Comparison of ENCODE assay signal across 8 cellular contexts in the genomic region with DNA sequence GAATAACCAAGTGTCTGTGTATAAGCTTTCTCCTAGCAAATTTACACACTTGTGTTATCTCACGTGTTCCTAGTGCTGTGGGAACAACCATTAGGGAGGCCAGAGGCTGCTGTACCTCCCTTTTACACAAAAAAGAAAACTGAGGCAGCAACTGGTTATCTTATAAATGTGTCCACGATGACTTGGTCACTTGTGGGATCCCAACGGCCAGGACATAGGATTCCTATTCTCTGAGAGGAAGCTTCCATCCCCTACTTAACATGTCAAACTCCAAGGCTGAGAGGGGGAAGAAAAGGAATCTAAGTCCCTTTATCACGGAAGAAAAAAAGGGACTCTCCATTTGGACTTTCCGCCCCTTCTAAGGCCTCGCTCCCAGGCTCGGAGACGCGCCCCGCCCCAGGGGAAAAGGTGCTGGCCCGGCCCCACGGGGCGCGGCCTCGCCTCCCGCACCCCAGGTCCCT. TPM values are rescaled to one million over a fixed set of nuclear protein-coding genes. Genes with fewer than 3 reads are reported as not detected.
DNase-seq lines count a peak whose midpoint lies in the region; ATAC-seq and TF ChIP-seq lines count a peak whose summit lies in the region.

No MANE protein-coding gene starts in this region.

- no peaks in the 10 kb centered on the region for H3K9me3 ChIP-seq in uterus

- WGBS in mesendoderm (ENCODE audit: extremely low coverage, insufficient coverage, low lambda C conversion rate) = no CpG with 5 or more reads among the region's 16 CpGs

- no peaks in the 10 kb centered on the region for H3K79me1 ChIP-seq in mesendoderm (ENCODE audit: low read length)

- no peak for TF ChIP-seq POLR2A in uterus (IDR thresholded peaks at IDR 0.05)

- peak overlapping the region; percentile 84 for H3K56ac ChIP-seq in mesendoderm (ENCODE audit: low read length)

- H3K79me2 ChIP-seq in KMS-11 (ENCODE audit: insufficient read depth, low read depth) (no peaks in the 10 kb centered on the region), mesendoderm (ENCODE audit: control insufficient read depth, insufficient read depth, low read length) (no peaks in the 10 kb centered on the region)

- H3K4me3 ChIP-seq in GM12864 (ENCODE audit: low read depth, low read length) = peak overlapping the region; percentile 79
- H3K4me3 ChIP-seq in KMS-11 (IDR thresholded peaks at IDR 0.05; ENCODE audit: insufficient read depth, low read depth, low read length) = peak overlapping the region; percentile 10
- H3K4me3 ChIP-seq in mesendoderm (ENCODE audit: low read length) = peak overlapping the region; percentile 60
- peak overlapping the region; percentile 64 to 71 for H3K4me3 ChIP-seq in uterus

- H3K4ac ChIP-seq in mesendoderm (ENCODE audit: low read depth, low read length) = no peak overlapping the region

- no peak overlapping the region for H2BK15ac ChIP-seq in mesendoderm (replicated peaks; ENCODE audit: low read depth)

- H3K27me3 ChIP-seq in KMS-11 (ENCODE audit: insufficient read depth, low read depth) = no peaks in the 10 kb centered on the region
- H3K27me3 ChIP-seq in mesendoderm (ENCODE audit: insufficient read depth, low read length, poor library complexity) = no peaks in the 10 kb centered on the region
- H3K27me3 ChIP-seq in uterus = no peaks in the 10 kb centered on the region

- no peak for TF ChIP-seq CTCF in GM12864 (IDR thresholded peaks at IDR 0.05; ENCODE audit: low read depth, low read length, missing control alignments)
- no peak for TF ChIP-seq CTCF in KMS-11 (conservative IDR thresholded peaks at IDR 0.05; ENCODE audit: low read depth, low read length)
- no peak for TF ChIP-seq CTCF in uterus (IDR thresholded peaks at IDR 0.05)

- no peak overlapping the region for H4K5ac ChIP-seq in mesendoderm (ENCODE audit: low read length)

- H2AFZ ChIP-seq in KMS-11 (ENCODE audit: low read depth) = peak overlapping the region; percentile 90

- H3K4me2 ChIP-seq in KMS-11 (peak overlapping the region; percentile 96), mesendoderm (ENCODE audit: low read length) (peak overlapping the region; percentile 43)

- H4K20me1 ChIP-seq in KMS-11 (ENCODE audit: insufficient read depth) = no peaks in the 10 kb centered on the region

- H3K9ac ChIP-seq in KMS-11 (peak overlapping the region; percentile 98), mesendoderm (ENCODE audit: low read length) (peak overlapping the region; percentile 73)

- H3K4me1 ChIP-seq in KMS-11 (ENCODE audit: low read depth, poor library complexity, severe bottlenecking) = peaks cover 41% of the 10 kb centered on the region
- H3K4me1 ChIP-seq in mesendoderm (ENCODE audit: control insufficient read depth, low read depth, low read length) = no peaks in the 10 kb centered on the region
- H3K4me1 ChIP-seq in uterus = peaks cover 6 to 7% of the 10 kb centered on the region in 2 donors

- no peak overlapping the region for H2AK5ac ChIP-seq in mesendoderm (ENCODE audit: low read length)

- H3K36me3 ChIP-seq in KMS-11 (ENCODE audit: insufficient read depth) (no peaks in the 10 kb centered on the region), mesendoderm (ENCODE audit: control insufficient read depth, insufficient read depth, low read length) (no peaks in the 10 kb centered on the region), uterus (no peaks in the 10 kb centered on the region)

- no peak overlapping the region for H2BK120ac ChIP-seq in mesendoderm (ENCODE audit: low read depth, low read length)

- intact Hi-C loops in uterus (cut with DNase I; ENCODE audit: low total_unique reads) = loop anchor here (10.0 kb wide), 1 partner anchor 246 kb away; no protein-coding TSS in a partner anchor

- no peak overlapping the region for H3K18ac ChIP-seq in mesendoderm (ENCODE audit: low read length)

- H3K23ac ChIP-seq in mesendoderm (ENCODE audit: low read length) = no peak overlapping the region

- H4K8ac ChIP-seq in mesendoderm (ENCODE audit: low read depth, low read length) = no peak overlapping the region

- H3K27ac ChIP-seq in KMS-11 (peak overlapping the region; percentile 98), mesendoderm (ENCODE audit: low read depth, low read length) (peak overlapping the region; percentile 45), uterus (peak overlapping the region; percentile 100)

- ATAC-seq in GM21619 (IDR thresholded peaks at IDR 0.05; ENCODE audit: unreplicated experiment) = peak; percentile 81

- no peak overlapping the region for H2BK5ac ChIP-seq in mesendoderm (ENCODE audit: low read length)

- peak; percentile 59 for DNase-seq in GM12864 (ENCODE audit: low read depth)
- DNase-seq in cerebellum (ENCODE audit: low spot score) = peak; percentile 9
- DNase-seq in mesendoderm = no peak
- no peak for DNase-seq in uterus
- DNase-seq in activated effector memory CD4-positive, alpha-beta T cell treated with Interleukin-2 at 50 U/mL for 16 hours = no peak
- no peak for DNase-seq in NCI-H2081 treated with DMSO at 0.1 percent for 48 hours (lab: John Stamatoyannopoulos, UW)

RNA-seq across cellular contexts. Expression of gene ZNF438, which starts 0.4 kb away (rescaled TPM):
- total RNA-seq in cerebellum (3.8 TPM), uterus (10 to 100 TPM in 3 of 4 donors, 1 to 10 TPM in 1; 5.8 to 24.6 (median 18.4) TPM)
- 0.80 TPM for polyA plus RNA-seq in mesendoderm (2013, experiment 1 of 2)
- 0.91 TPM for polyA plus RNA-seq in mesendoderm (2013, experiment 2 of 2)

Comparison
In these comparisons a context has a peak if more than half of its experiments do, and no peak if none do; other contexts are left out.
1. DNase-seq: peak in GM12864 (single experiment) and cerebellum (single experiment); none in mesendoderm (single experiment), uterus (0 of 2), activated effector memory CD4-positive, alpha-beta T cell treated with Interleukin-2 at 50 U/mL for 16 hours (single experiment) and NCI-H2081 treated with DMSO at 0.1 percent for 48 hours (single experiment).
2. H3K4me3 ChIP-seq: peak in every context shown above with its lines; median percentile 79 in GM12864; 68 in uterus; 60 in mesendoderm; 10 in KMS-11.
3. H3K27ac ChIP-seq: peak in every context shown above with its lines; median percentile 100 in uterus; 98 in KMS-11; 45 in mesendoderm.